15 cellular contexts compared by ENCODE assay signal in the genomic region with DNA sequence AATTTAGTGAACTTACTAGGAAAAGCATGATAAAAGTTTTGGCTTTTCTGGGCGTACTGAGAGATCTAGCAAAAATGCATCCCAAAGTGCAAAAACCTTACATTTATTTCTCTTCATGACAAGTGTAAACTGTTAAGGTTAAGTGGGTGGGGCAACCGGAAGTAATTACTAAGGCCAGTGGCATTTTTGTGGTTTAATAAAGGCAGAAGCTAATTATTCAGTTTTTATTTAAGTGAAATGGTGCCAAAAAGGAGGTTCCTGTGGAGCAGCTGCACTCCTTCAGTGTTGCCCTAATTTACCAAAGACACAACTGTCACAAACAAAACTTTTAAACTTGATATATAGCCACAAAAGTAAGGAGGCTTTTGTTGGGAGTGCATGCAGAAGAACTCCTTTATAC.
DNase-seq lines count a peak whose midpoint lies in the region; ATAC-seq, FAIRE-seq and TF ChIP-seq lines count a peak whose summit lies in the region.
"Had no signal": no experiment of that assay in that cellular context is flagged by ENCODE, and none has a peak within 500 bp of the region (broad histone marks: within the 10 kb centered on the region; RNA-seq: fewer than 3 reads in every experiment).

No MANE protein-coding gene starts in this region.

- H2AFZ ChIP-seq in keratinocyte (ENCODE audit: control insufficient read depth, low read length), result no peak overlapping the region

- H3K9ac ChIP-seq in HUES6 (ENCODE audit: low read length), result no peak overlapping the region
- no peak overlapping the region for H3K9ac ChIP-seq in keratinocyte (ENCODE audit: control insufficient read depth, extremely low read depth, insufficient read depth, low read length)

- H3K36me3 ChIP-seq in HUES6 (ENCODE audit: control insufficient read depth, insufficient read depth, low read length) (peaks cover 4% of the 10 kb centered on the region; the same call in 1 of the 2 replicates), keratinocyte (ENCODE audit: control insufficient read depth in 2 of 2, extremely low read depth in 1 of 2, insufficient read depth in 2 of 2, low read length in 2 of 2) (no peaks in the 10 kb centered on the region), spleen (peaks cover 0 to 34% (median 2%) of the 10 kb centered on the region in 6 donors)
- H3K36me3 ChIP-seq: colonic mucosa, right atrium auricular region had no signal

- intact Hi-C loops in Calu3 (cut with micrococcal nuclease; ENCODE audit: unreplicated experiment) (no loop called here), spleen (cut with DNase I; ENCODE audit: low total_unique reads) (no loop called here)

- H3K4me1 ChIP-seq in HUES6 (ENCODE audit: control insufficient read depth, insufficient read depth, low read length) (peaks cover 49% of the 10 kb centered on the region), keratinocyte (ENCODE audit: control insufficient read depth, extremely low read depth, insufficient read depth, low read length) (peaks cover 25% of the 10 kb centered on the region), spleen (peaks cover 0 to 25% (median 7%) of the 10 kb centered on the region in 6 donors)
- H3K4me1 ChIP-seq: colonic mucosa had no signal

- H3K27ac ChIP-seq in HUES6 (ENCODE audit: low read depth, low read length) (peak overlapping the region; percentile 31; the same call in 1 of the 2 replicates), keratinocyte (ENCODE audit: control insufficient read depth, insufficient read depth, low read length) (no peak overlapping the region), spleen (no peak overlapping the region)
- H3K27ac ChIP-seq: colonic mucosa, right atrium auricular region had no signal

- H3K27me3 Mint-ChIP-seq in Calu3 (ENCODE audit: unreplicated experiment), result no peaks in the 10 kb centered on the region
- H3K27me3 Mint-ChIP-seq in WTC11 (ENCODE audit: low read depth), result no peaks in the 10 kb centered on the region
- H3K27me3 Mint-ChIP-seq: activated naive CD4-positive, alpha-beta T cell treated with anti-CD3 and anti-CD28 coated beads, Interleukin-2, amount 50 U/mL, for 24 hours; CD4-positive, CD25-positive, alpha-beta regulatory T cell had no signal

- no peaks in the 10 kb centered on the region for H3K79me2 ChIP-seq in keratinocyte (ENCODE audit: control insufficient read depth, insufficient read depth, low read length)

- TF ChIP-seq POLR2A in spleen (IDR thresholded peaks at IDR 0.05), result no peak

- H3K36me3 Mint-ChIP-seq in Calu3 (ENCODE audit: insufficient read depth, unreplicated experiment), result no peaks in the 10 kb centered on the region
- H3K36me3 Mint-ChIP-seq in WTC11, result peaks cover 4% of the 10 kb centered on the region; the same call in 1 of the 2 replicates

- H3K4me1 Mint-ChIP-seq in Calu3 (ENCODE audit: low read depth, unreplicated experiment) (peaks cover 9% of the 10 kb centered on the region), WTC11 (peaks cover 61% of the 10 kb centered on the region)

- BruUV-seq in Calu3 (replicated peaks; lab: Mats Ljungman, UMichigan), result no TSS peak

- no peaks in the 10 kb centered on the region for H3K9me3 ChIP-seq in HUES6 (ENCODE audit: control insufficient read depth, insufficient read depth, low read depth, low read length)
- no peaks in the 10 kb centered on the region for H3K9me3 ChIP-seq in keratinocyte (ENCODE audit: control insufficient read depth, low read depth, low read length)
- H3K9me3 ChIP-seq in spleen, result no peaks in the 10 kb centered on the region
- H3K9me3 ChIP-seq: colonic mucosa, right atrium auricular region had no signal

- H3K27ac Mint-ChIP-seq in Calu3 (ENCODE audit: unreplicated experiment) (no peak overlapping the region), WTC11 (peak overlapping the region; percentile 37; the same call in 1 of the 2 replicates)
- H3K27ac Mint-ChIP-seq: activated naive CD4-positive, alpha-beta T cell treated with anti-CD3 and anti-CD28 coated beads, Interleukin-2, amount 50 U/mL, for 24 hours; CD4-positive, CD25-positive, alpha-beta regulatory T cell had no signal

- no peak for ATAC-seq in WTC11
- ATAC-seq: stimulated activated naive CD8-positive, alpha-beta T cell treated with anti-CD3 and anti-CD28 coated beads, Interleukin-15, Interleukin-2, amounts not matched to agents 100 U/mL and 50 U/mL, for 24 hours had no signal

- H3K4me3 Mint-ChIP-seq in Calu3 (ENCODE audit: low read depth, unreplicated experiment), result no peak overlapping the region
- no peak overlapping the region for H3K4me3 Mint-ChIP-seq in WTC11
- H3K4me3 Mint-ChIP-seq: activated naive CD4-positive, alpha-beta T cell treated with anti-CD3 and anti-CD28 coated beads, Interleukin-2, amount 50 U/mL, for 24 hours; CD4-positive, CD25-positive, alpha-beta regulatory T cell had no signal

- H3K27me3 ChIP-seq in HUES6 (ENCODE audit: control insufficient read depth, insufficient read depth, low read length) (no peaks in the 10 kb centered on the region), keratinocyte (ENCODE audit: control insufficient read depth, extremely low read depth, insufficient read depth, low read length) (no peaks in the 10 kb centered on the region), spleen (replicated peaks in 1 of 7) (no peaks in the 10 kb centered on the region)
- H3K27me3 ChIP-seq: colonic mucosa, right atrium auricular region had no signal

- H3K9me3 Mint-ChIP-seq in Calu3 (ENCODE audit: low read depth, unreplicated experiment), result no peaks in the 10 kb centered on the region
- no peaks in the 10 kb centered on the region for H3K9me3 Mint-ChIP-seq in WTC11
- H3K9me3 Mint-ChIP-seq: activated naive CD4-positive, alpha-beta T cell treated with anti-CD3 and anti-CD28 coated beads, Interleukin-2, amount 50 U/mL, for 24 hours; CD4-positive, CD25-positive, alpha-beta regulatory T cell had no signal

- DNase-seq in Calu3, result peak; percentile 22
- DNase-seq in WTC11 (ENCODE audit: low spot score), result no peak
- peak; percentile 9 for DNase-seq in keratinocyte (ENCODE audit: low read depth, low spot score)
- DNase-seq in inferior parietal cortex (ENCODE audit: extremely low spot score), result no peak
- DNase-seq in spleen, result no peak
- DNase-seq in ureter (ENCODE audit: low spot score), result no peak
- DNase-seq in stimulated activated CD4-positive, alpha-beta T cell treated with anti-CD3 and anti-CD28 coated beads, Interleukin-2, amount 100 ng/mL, for 24 hours, result no peak
- DNase-seq: CD4-positive, CD25-positive, alpha-beta regulatory T cell; colonic mucosa; foreskin melanocyte; MV-4-11; stimulated activated naive CD8-positive, alpha-beta T cell treated with anti-CD3 and anti-CD28 coated beads, Interleukin-15, Interleukin-2, amounts not matched to agents 100 U/mL and 50 U/mL, for 24 hours had no signal

- no peaks in the 10 kb centered on the region for H4K20me1 ChIP-seq in keratinocyte (ENCODE audit: control insufficient read depth, extremely low read depth, insufficient read depth, low read length)

- 40 to 53% (median 46%) methylated on average over 2 of the region's 2 CpGs for WGBS in spleen, 5 donors

- H3K4me3 ChIP-seq in HUES6 (ENCODE audit: low read depth, low read length) (no peak overlapping the region), keratinocyte (ENCODE audit: control insufficient read depth in 2 of 3, extremely low read depth in 1 of 3, insufficient read depth in 2 of 3, low read depth in 1 of 3, low read length in 3 of 3) (no peak overlapping the region), spleen (no peak overlapping the region)
- H3K4me3 ChIP-seq: colonic mucosa, right atrium auricular region had no signal

- dilution Hi-C loops in keratinocyte (cut with MboI; ENCODE audit: extremely low pct_ligation_motif_present, low sequenced_read_pairs), result no loop called here

- no peak for TF ChIP-seq CTCF in Calu3 (IDR thresholded peaks at IDR 0.05; ENCODE audit: unreplicated experiment)
- no peak for TF ChIP-seq CTCF in WTC11 (IDR thresholded peaks at IDR 0.05)
- TF ChIP-seq CTCF in keratinocyte (optimal IDR thresholded peaks at IDR 0.05 in 1 of 3, IDR thresholded peaks at IDR 0.05 in 1 of 3, conservative IDR thresholded peaks at IDR 0.05 in 1 of 3; ENCODE audit: extremely low read depth in 1 of 3, insufficient read depth in 2 of 3, low read length in 3 of 3), result no peak
- no peak for TF ChIP-seq CTCF in spleen (IDR thresholded peaks at IDR 0.05 in 8 of 11, conservative IDR thresholded peaks at IDR 0.05 in 3 of 11)

- FAIRE-seq in keratinocyte (lab: Jason Lieb, UNC), result peak; percentile 70

- H3K4me2 ChIP-seq in keratinocyte (ENCODE audit: control insufficient read depth, extremely low read depth, insufficient read depth, low read depth, low read length), result peak overlapping the region; percentile 50

- POLR2A ChIA-PET in WTC11 (lab: Charles Lee), result no interaction called here

- no peaks in the 10 kb centered on the region for H3K9me1 ChIP-seq in keratinocyte (ENCODE audit: control insufficient read depth, extremely low read depth, insufficient read depth, low read length)

- CTCF ChIA-PET in Calu3 (lab: Charles Lee) (no interaction called here), WTC11 (lab: Charles Lee) (no interaction called here)

TF ChIP-seq in WTC11, 78 proteins besides CTCF, POLR2A, EP300 and RAD21 (continues in another document):
- TF ChIP-seq, protein P1, sequence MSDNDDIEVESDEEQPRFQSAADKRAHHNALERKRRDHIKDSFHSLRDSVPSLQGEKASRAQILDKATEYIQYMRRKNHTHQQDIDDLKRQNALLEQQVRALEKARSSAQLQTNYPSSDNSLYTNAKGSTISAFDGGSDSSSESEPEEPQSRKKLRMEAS (CRISPR knock-in tag; IDR thresholded peaks at IDR 0.05), result no peak
- no peak for TF ChIP-seq ETV6 (CRISPR knock-in tag; IDR thresholded peaks at IDR 0.05)
- no peak for TF ChIP-seq RELA (CRISPR knock-in tag; IDR thresholded peaks at IDR 0.05; ENCODE audit: borderline replicate concordance)
- TF ChIP-seq FOXJ3 (CRISPR knock-in tag; IDR thresholded peaks at IDR 0.05; ENCODE audit: borderline replicate concordance), result no peak
- TF ChIP-seq ZNF263 (CRISPR knock-in tag; IDR thresholded peaks at IDR 0.05; ENCODE audit: low read depth), result no peak
- no peak for TF ChIP-seq NFYB (CRISPR knock-in tag; conservative IDR thresholded peaks at IDR 0.05; ENCODE audit: low read depth)
- TF ChIP-seq, protein P2, sequence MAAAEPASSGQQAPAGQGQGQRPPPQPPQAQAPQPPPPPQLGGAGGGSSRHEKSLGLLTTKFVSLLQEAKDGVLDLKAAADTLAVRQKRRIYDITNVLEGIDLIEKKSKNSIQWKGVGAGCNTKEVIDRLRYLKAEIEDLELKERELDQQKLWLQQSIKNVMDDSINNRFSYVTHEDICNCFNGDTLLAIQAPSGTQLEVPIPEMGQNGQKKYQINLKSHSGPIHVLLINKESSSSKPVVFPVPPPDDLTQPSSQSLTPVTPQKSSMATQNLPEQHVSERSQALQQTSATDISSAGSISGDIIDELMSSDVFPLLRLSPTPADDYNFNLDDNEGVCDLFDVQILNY (CRISPR knock-in tag; IDR thresholded peaks at IDR 0.05), result no peak

Comparison
In these comparisons a context has a peak if more than half of its experiments do, and no peak if none do; other contexts are left out.
1. DNase-seq: peak in Calu3 (single experiment) and keratinocyte (single experiment); none in WTC11 (single experiment), inferior parietal cortex (single experiment), spleen (single experiment), ureter (single experiment) and stimulated activated CD4-positive, alpha-beta T cell treated with anti-CD3 and anti-CD28 coated beads, Interleukin-2, amount 100 ng/mL, for 24 hours (0 of 2).